11 cellular contexts compared by ENCODE assay signal in the genomic region with DNA sequence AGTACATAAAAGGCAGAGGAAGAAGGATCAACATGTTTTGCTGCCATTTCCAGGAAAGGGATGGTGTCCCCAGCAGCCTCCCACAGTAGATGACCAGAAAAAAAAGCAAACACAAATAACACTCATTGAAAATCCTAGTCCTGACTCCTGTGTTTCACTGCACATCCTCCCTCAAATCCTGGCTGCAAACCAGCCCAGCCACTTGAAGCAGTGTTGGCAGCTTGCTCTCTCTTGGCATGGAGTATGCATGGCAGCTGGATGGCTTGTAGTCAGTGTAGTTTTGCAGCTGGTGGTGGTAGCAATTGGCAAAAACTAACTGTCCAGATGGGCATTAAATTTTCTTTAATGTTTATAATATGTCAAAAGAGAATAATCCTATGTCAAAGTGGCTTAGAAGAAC.
DNase-seq lines count a peak whose midpoint lies in the region; ATAC-seq and TF ChIP-seq lines count a peak whose summit lies in the region.
"Had no signal": no experiment of that assay in that cellular context is flagged by ENCODE, and none has a peak within 500 bp of the region (broad histone marks: within the 10 kb centered on the region; RNA-seq: fewer than 3 reads in every experiment).

No MANE protein-coding gene starts in this region.

- H3K4me1 ChIP-seq in body of pancreas: no peaks in the 10 kb centered on the region
- no peaks in the 10 kb centered on the region for H3K4me1 ChIP-seq in SK-N-SH (ENCODE audit: control insufficient read depth in 1 of 2, insufficient read depth in 2 of 2, low read depth in 1 of 2, low read length in 1 of 2)

- no peaks in the 10 kb centered on the region for H3F3A ChIP-seq in SK-N-SH (replicated peaks; ENCODE audit: insufficient read depth)

- CTCF ChIA-PET in SK-N-SH (lab: Yijun Ruan, JAX): interaction anchor here (0.9 to 2.0 kb wide), 3 partner anchors 18 to 104 kb away, joined by 3 to 8 read pairs (median 3); no protein-coding TSS in a partner anchor

- DNase-seq in AG20443 (ENCODE audit: low spot score) (peak; percentile 36), NCI-H1105 treated with DMSO at 0.1 percent for 48 hours (lab: John Stamatoyannopoulos, UW) (peak; percentile 90), body of pancreas (peak in 3 of 4 donors; percentile 13 to 40 (median 25)), left lobe of liver (ENCODE audit: low spot score) (peak; percentile 51), Kasumi-1 (lab: John Stamatoyannopoulos, UW) (no peak), SK-N-SH (no peak)
- DNase-seq: kidney had no signal

- no peak for ATAC-seq in body of pancreas
- peak; percentile 82 for ATAC-seq in left lobe of liver
- no peak for ATAC-seq in GM19023 (IDR thresholded peaks at IDR 0.05; ENCODE audit: unreplicated experiment)
- no peak for ATAC-seq in HG02852 (IDR thresholded peaks at IDR 0.05; ENCODE audit: unreplicated experiment)
- ATAC-seq: GM12878 had no signal

- H3K27me3 ChIP-seq in body of pancreas: no peaks in the 10 kb centered on the region
- H3K27me3 ChIP-seq in SK-N-SH (ENCODE audit: insufficient read depth): peaks cover 19% of the 10 kb centered on the region; the same call in 1 of the 2 replicates
- H3K27me3 ChIP-seq: BLaER1 treated with 17β-estradiol and CSF1 and Interleukin-3, amounts not matched to agents 10 nM and 100 nM had no signal

- H3K79me2 ChIP-seq in SK-N-SH (ENCODE audit: insufficient read depth): no peaks in the 10 kb centered on the region

- intact Hi-C loops in body of pancreas (cut with DNase I): no loop called here

- TF ChIP-seq CTCF in body of pancreas (IDR thresholded peaks at IDR 0.05): no peak
- TF ChIP-seq CTCF in SK-N-SH (IDR thresholded peaks at IDR 0.05): no peak

- no peaks in the 10 kb centered on the region for H4K20me1 ChIP-seq in SK-N-SH (ENCODE audit: insufficient read depth)
- H4K20me1 ChIP-seq: BLaER1 treated with 17β-estradiol and CSF1 and Interleukin-3, amounts not matched to agents 10 nM and 100 nM had no signal

- no peak overlapping the region for H3K4me3 ChIP-seq in body of pancreas
- no peak overlapping the region for H3K4me3 ChIP-seq in SK-N-SH (ENCODE audit: low read depth in 2 of 2, low read length in 1 of 2)
- H3K4me3 ChIP-seq: BLaER1 treated with 17β-estradiol and CSF1 and Interleukin-3, amounts not matched to agents 10 nM and 100 nM; GM12878 had no signal

- H3K36me3 ChIP-seq in body of pancreas (replicated peaks in 1 of 2; ENCODE audit: insufficient read depth in 1 of 2, low read depth in 2 of 2) (no peaks in the 10 kb centered on the region), SK-N-SH (replicated peaks in 1 of 2; ENCODE audit: control insufficient read depth in 1 of 2, insufficient read depth in 2 of 2, low read length in 1 of 2) (no peaks in the 10 kb centered on the region)
- H3K36me3 ChIP-seq: BLaER1 treated with 17β-estradiol and CSF1 and Interleukin-3, amounts not matched to agents 10 nM and 100 nM had no signal

- no peak for TF ChIP-seq EP300 in SK-N-SH (IDR thresholded peaks at IDR 0.05; ENCODE audit: borderline replicate concordance in 1 of 2, low read depth in 1 of 2, low read length in 1 of 2)

- TF ChIP-seq POLR2A in body of pancreas (IDR thresholded peaks at IDR 0.05): no peak

- H3K9me2 ChIP-seq in SK-N-SH: no peaks in the 10 kb centered on the region

- H2AFZ ChIP-seq in SK-N-SH (ENCODE audit: low read depth): no peak overlapping the region

- no peak overlapping the region for H3K27ac ChIP-seq in body of pancreas
- no peak overlapping the region for H3K27ac ChIP-seq in SK-N-SH (ENCODE audit: low read depth in 2 of 2, low read length in 1 of 2)
- H3K27ac ChIP-seq: BLaER1 treated with 17β-estradiol and CSF1 and Interleukin-3, amounts not matched to agents 10 nM and 100 nM had no signal

- H3K9ac ChIP-seq in SK-N-SH: no peak overlapping the region
- H3K9ac ChIP-seq: BLaER1 treated with 17β-estradiol and CSF1 and Interleukin-3, amounts not matched to agents 10 nM and 100 nM had no signal

- H3K4me2 ChIP-seq in SK-N-SH: no peak overlapping the region

- H3K9me3 ChIP-seq in body of pancreas (no peaks in the 10 kb centered on the region), SK-N-SH (no peaks in the 10 kb centered on the region)
- H3K9me3 ChIP-seq: BLaER1 treated with 17β-estradiol and CSF1 and Interleukin-3, amounts not matched to agents 10 nM and 100 nM had no signal

- POLR2A ChIA-PET in SK-N-SH (lab: Yijun Ruan, JAX): no interaction called here

- no peak for TF ChIP-seq RAD21 in SK-N-SH (IDR thresholded peaks at IDR 0.05; ENCODE audit: low read length)

TF ChIP-seq in SK-N-SH, 30 proteins besides CTCF, POLR2A, EP300 and RAD21:
- TF ChIP-seq POLR2AphosphoS5 (IDR thresholded peaks at IDR 0.05; ENCODE audit: low read depth, low read length) (no peak), RFX5 (IDR thresholded peaks at IDR 0.05; ENCODE audit: low read length) (no peak), SIN3A (IDR thresholded peaks at IDR 0.05; ENCODE audit: borderline replicate concordance, low read depth, low read length) (no peak), JUND (IDR thresholded peaks at IDR 0.05) (no peak), RXRA (IDR thresholded peaks at IDR 0.05; ENCODE audit: borderline replicate concordance, low read depth) (no peak), FOXJ3 (CRISPR knock-in tag; IDR thresholded peaks at IDR 0.05) (no peak), TEAD4 (IDR thresholded peaks at IDR 0.05; ENCODE audit: borderline replicate concordance, insufficient read depth) (no peak), TAF1 (IDR thresholded peaks at IDR 0.05; ENCODE audit: borderline replicate concordance, low read depth, low read length) (no peak), NRF1 (IDR thresholded peaks at IDR 0.05; ENCODE audit: low read depth, low read length) (no peak), SMC3 (IDR thresholded peaks at IDR 0.05; ENCODE audit: low read depth, low read length) (no peak), CHD2 (IDR thresholded peaks at IDR 0.05; ENCODE audit: low read length, partially characterized antibody) (no peak), FOXM1 (IDR thresholded peaks at IDR 0.05; ENCODE audit: low read depth) (no peak), ELF1 (IDR thresholded peaks at IDR 0.05) (no peak), EZH2phosphoT487 (IDR thresholded peaks at IDR 0.05; ENCODE audit: borderline replicate concordance, low read depth) (no peak), TCF12 (IDR thresholded peaks at IDR 0.05) (no peak), FOSL2 (IDR thresholded peaks at IDR 0.05; ENCODE audit: borderline replicate concordance, low read depth) (no peak)
- TF ChIP-seq, protein P1, sequence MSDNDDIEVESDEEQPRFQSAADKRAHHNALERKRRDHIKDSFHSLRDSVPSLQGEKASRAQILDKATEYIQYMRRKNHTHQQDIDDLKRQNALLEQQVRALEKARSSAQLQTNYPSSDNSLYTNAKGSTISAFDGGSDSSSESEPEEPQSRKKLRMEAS (IDR thresholded peaks at IDR 0.05; ENCODE audit: low read depth): no peak
- TF ChIP-seq, protein P2, sequence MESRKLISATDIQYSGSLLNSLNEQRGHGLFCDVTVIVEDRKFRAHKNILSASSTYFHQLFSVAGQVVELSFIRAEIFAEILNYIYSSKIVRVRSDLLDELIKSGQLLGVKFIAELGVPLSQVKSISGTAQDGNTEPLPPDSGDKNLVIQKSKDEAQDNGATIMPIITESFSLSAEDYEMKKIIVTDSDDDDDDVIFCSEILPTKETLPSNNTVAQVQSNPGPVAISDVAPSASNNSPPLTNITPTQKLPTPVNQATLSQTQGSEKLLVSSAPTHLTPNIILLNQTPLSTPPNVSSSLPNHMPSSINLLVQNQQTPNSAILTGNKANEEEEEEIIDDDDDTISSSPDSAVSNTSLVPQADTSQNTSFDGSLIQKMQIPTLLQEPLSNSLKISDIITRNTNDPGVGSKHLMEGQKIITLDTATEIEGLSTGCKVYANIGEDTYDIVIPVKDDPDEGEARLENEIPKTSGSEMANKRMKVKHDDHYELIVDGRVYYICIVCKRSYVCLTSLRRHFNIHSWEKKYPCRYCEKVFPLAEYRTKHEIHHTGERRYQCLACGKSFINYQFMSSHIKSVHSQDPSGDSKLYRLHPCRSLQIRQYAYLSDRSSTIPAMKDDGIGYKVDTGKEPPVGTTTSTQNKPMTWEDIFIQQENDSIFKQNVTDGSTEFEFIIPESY (IDR thresholded peaks at IDR 0.05; ENCODE audit: borderline replicate concordance, low read depth): no peak
- TF ChIP-seq, protein P3, sequence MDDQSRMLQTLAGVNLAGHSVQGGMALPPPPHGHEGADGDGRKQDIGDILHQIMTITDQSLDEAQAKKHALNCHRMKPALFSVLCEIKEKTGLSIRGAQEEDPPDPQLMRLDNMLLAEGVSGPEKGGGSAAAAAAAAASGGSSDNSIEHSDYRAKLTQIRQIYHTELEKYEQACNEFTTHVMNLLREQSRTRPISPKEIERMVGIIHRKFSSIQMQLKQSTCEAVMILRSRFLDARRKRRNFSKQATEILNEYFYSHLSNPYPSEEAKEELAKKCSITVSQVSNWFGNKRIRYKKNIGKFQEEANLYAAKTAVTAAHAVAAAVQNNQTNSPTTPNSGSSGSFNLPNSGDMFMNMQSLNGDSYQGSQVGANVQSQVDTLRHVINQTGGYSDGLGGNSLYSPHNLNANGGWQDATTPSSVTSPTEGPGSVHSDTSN (IDR thresholded peaks at IDR 0.05): no peak
- TF ChIP-seq, protein P4, sequence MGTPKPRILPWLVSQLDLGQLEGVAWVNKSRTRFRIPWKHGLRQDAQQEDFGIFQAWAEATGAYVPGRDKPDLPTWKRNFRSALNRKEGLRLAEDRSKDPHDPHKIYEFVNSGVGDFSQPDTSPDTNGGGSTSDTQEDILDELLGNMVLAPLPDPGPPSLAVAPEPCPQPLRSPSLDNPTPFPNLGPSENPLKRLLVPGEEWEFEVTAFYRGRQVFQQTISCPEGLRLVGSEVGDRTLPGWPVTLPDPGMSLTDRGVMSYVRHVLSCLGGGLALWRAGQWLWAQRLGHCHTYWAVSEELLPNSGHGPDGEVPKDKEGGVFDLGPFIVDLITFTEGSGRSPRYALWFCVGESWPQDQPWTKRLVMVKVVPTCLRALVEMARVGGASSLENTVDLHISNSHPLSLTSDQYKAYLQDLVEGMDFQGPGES (IDR thresholded peaks at IDR 0.05; ENCODE audit: low read depth, low read length): no peak

Comparison
In these comparisons a context has a peak if more than half of its experiments do, and no peak if none do; other contexts are left out.
1. DNase-seq: peak in AG20443 (single experiment), NCI-H1105 treated with DMSO at 0.1 percent for 48 hours (single experiment), body of pancreas (3 of 4) and left lobe of liver (single experiment); none in Kasumi-1 (0 of 2) and SK-N-SH (single experiment).